ENCODE assay signal across 8 cellular contexts in genomic region chr19:48568345-48568886, GRCh38. TPM values are rescaled to one million over a fixed set of nuclear protein-coding genes. Genes with fewer than 3 reads are reported as not detected.
DNase-seq lines count a peak whose midpoint lies in the region; ATAC-seq and TF ChIP-seq lines count a peak whose summit lies in the region.

No MANE protein-coding gene starts in this region.

- TF ChIP-seq CTCF in retinal pigment epithelial cell (conservative IDR thresholded peaks at IDR 0.05; ENCODE audit: low read depth, low read length) (no peak), CD14-positive monocyte (IDR thresholded peaks at IDR 0.05) (no peak)

- H3K9me3 Mint-ChIP-seq in T-cell (no peaks in the 10 kb centered on the region), CD14-positive monocyte (peaks cover 0 to 3% (median 0%) of the 10 kb centered on the region in 7 donors)

- POLR2A ChIA-PET in T-cell (lab: Charles Lee), result interaction anchor here (0.7 kb wide), 2 partner anchors 13 to 85 kb away, joined by 3 to 6 read pairs; no protein-coding TSS in a partner anchor

- no peak for ATAC-seq in T-cell (replicated peaks in 1 of 4)

- H3K4me3 ChIP-seq in retinal pigment epithelial cell (ENCODE audit: low read length), result peak overlapping the region; percentile 10

- no peaks in the 10 kb centered on the region for H3K36me3 Mint-ChIP-seq in T-cell
- no peaks in the 10 kb centered on the region for H3K36me3 Mint-ChIP-seq in CD14-positive monocyte

- H3K4me1 Mint-ChIP-seq in T-cell (peaks cover 0 to 2% (median 2%) of the 10 kb centered on the region in 3 donors), CD14-positive monocyte (peaks cover 6% of the 10 kb centered on the region)

- H3K27ac Mint-ChIP-seq in T-cell (no peak overlapping the region), CD14-positive monocyte (no peak overlapping the region)

- intact Hi-C loops in CD14-positive monocyte (cut with micrococcal nuclease), result no loop called here

- CTCF ChIA-PET in T-cell (lab: Charles Lee), result no interaction called here

- peak; percentile 11 for DNase-seq in stimulated activated CD4-positive, alpha-beta T cell treated with anti-CD3 and anti-CD28 coated beads, Interleukin-1b, Interleukin-23, amount 100 ng/mL, for 48 hours
- DNase-seq in stimulated activated CD4-positive, alpha-beta T cell treated with anti-CD3 and anti-CD28 coated beads, Interleukin-4, amount 100 ng/mL, for 24 hours, result no peak
- DNase-seq in amniotic epithelial cell (ENCODE audit: low read depth), result peak; percentile 87
- peak; percentile 85 for DNase-seq in hepatic stellate cell (ENCODE audit: low spot score)
- DNase-seq in retinal pigment epithelial cell (ENCODE audit: low read depth), result peak; percentile 86
- DNase-seq in activated CD8-positive, alpha-beta memory T cell treated with anti-CD3 and anti-CD28 coated beads, Interleukin-2, amount 50 U/mL, for 48 hours, result no peak
- DNase-seq in T-cell, result no peak
- DNase-seq in CD14-positive monocyte (ENCODE audit: low spot score), result no peak

- H3K27me3 Mint-ChIP-seq in T-cell (peaks cover 6 to 9% of the 10 kb centered on the region in 2 donors), CD14-positive monocyte (ENCODE audit: low read depth in 3 of 3) (peaks cover 17 to 30% (median 23%) of the 10 kb centered on the region in 3 donors)

- H3K4me3 Mint-ChIP-seq in T-cell (no peak overlapping the region), CD14-positive monocyte (peak overlapping the region in 1 of 2 donors; percentile 11)

RNA-seq across cellular contexts. Expression of gene SULT2B1, which starts 16.4 kb away (rescaled TPM):
- not detected for total RNA-seq in T-cell
- polyA plus RNA-seq in CD14-positive monocyte, result under 1 TPM in 1 of 2 donors, not detected in 1; 0.40 TPM

RNA-seq across cellular contexts. Expression of gene SPACA4, which starts 38.1 kb away (rescaled TPM):
- total RNA-seq in T-cell, result not detected
- not detected for polyA plus RNA-seq in CD14-positive monocyte

RNA-seq across cellular contexts. Expression of gene FAM83E, which starts 46.5 kb away (rescaled TPM):
- total RNA-seq in T-cell, result 1 to 10 TPM in 4 of 5 donors, not detected in 1; 2.3 to 3.0 (median 2.7) TPM
- not detected for polyA plus RNA-seq in CD14-positive monocyte

RNA-seq across cellular contexts. Expression of gene RPL18, which starts 50.6 kb away (rescaled TPM):
- total RNA-seq in T-cell, result 1,000 to 10,000 TPM; 2,370 to 2,784 (median 2,662) TPM
- polyA plus RNA-seq in CD14-positive monocyte, result 100 to 1,000 TPM; 803 to 892 TPM

RNA-seq across cellular contexts. Expression of gene SPHK2, which starts 50.9 kb away (rescaled TPM):
- total RNA-seq in T-cell, result 10 to 100 TPM; 18.0 to 37.0 (median 31.8) TPM
- 1 to 10 TPM; 8.5 to 9.1 TPM for polyA plus RNA-seq in CD14-positive monocyte

Comparison
In these comparisons a context has a peak if more than half of its experiments do, and no peak if none do; other contexts are left out.
1. DNase-seq: peak in stimulated activated CD4-positive, alpha-beta T cell treated with anti-CD3 and anti-CD28 coated beads, Interleukin-1b, Interleukin-23, amount 100 ng/mL, for 48 hours (single experiment), amniotic epithelial cell (single experiment), hepatic stellate cell (single experiment) and retinal pigment epithelial cell (single experiment); none in stimulated activated CD4-positive, alpha-beta T cell treated with anti-CD3 and anti-CD28 coated beads, Interleukin-4, amount 100 ng/mL, for 24 hours (single experiment), activated CD8-positive, alpha-beta memory T cell treated with anti-CD3 and anti-CD28 coated beads, Interleukin-2, amount 50 U/mL, for 48 hours (single experiment), T-cell (0 of 34) and CD14-positive monocyte (single experiment).